In the genomic region with DNA sequence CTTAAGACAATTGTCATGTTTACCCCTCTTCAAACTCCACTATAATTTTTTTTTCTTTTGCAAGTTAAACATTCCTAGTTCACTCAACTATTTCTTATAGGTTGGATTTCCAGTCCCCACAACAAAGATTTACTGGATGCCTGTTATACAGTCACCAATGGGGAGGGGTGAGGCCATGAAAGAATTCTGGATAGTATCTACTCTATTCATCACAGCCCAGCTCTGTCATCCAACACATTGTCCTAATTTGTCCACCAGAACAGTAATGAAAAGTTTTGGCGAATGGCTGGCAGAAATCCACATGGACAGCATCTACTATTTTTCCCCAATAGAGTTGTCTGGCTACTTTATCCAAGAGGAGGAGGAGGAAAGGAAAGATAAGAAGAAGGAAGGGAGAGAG, we compare ENCODE assay signal across 1 cellular context.
TF ChIP-seq lines count a peak whose summit lies in the region.

No MANE protein-coding gene starts in this region.

TF ChIP-seq in IMR-90, 13 proteins besides CTCF, POLR2A, EP300 and RAD21:
- TF ChIP-seq RFX5 (IDR thresholded peaks at IDR 0.05; ENCODE audit: low read depth, low read length) (no peak), BHLHE40 (IDR thresholded peaks at IDR 0.05; ENCODE audit: low read depth, low read length) (no peak), MXI1 (IDR thresholded peaks at IDR 0.05; ENCODE audit: borderline replicate concordance, low read depth, low read length) (no peak), NFE2L2 (IDR thresholded peaks at IDR 0.05; ENCODE audit: low read depth, low read length) (no peak), CEBPB (IDR thresholded peaks at IDR 0.05; ENCODE audit: low read depth, low read length) (no peak), CHD1 (IDR thresholded peaks at IDR 0.05; ENCODE audit: low read depth, low read length) (no peak), ELK1 (IDR thresholded peaks at IDR 0.05; ENCODE audit: borderline replicate concordance, low read depth, low read length) (no peak), FOS (IDR thresholded peaks at IDR 0.05; ENCODE audit: low read depth, low read length) (no peak)
- TF ChIP-seq, protein P1, sequence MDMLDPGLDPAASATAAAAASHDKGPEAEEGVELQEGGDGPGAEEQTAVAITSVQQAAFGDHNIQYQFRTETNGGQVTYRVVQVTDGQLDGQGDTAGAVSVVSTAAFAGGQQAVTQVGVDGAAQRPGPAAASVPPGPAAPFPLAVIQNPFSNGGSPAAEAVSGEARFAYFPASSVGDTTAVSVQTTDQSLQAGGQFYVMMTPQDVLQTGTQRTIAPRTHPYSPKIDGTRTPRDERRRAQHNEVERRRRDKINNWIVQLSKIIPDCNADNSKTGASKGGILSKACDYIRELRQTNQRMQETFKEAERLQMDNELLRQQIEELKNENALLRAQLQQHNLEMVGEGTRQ (IDR thresholded peaks at IDR 0.05; ENCODE audit: low read depth, low read length) = no peak
